17 cellular contexts compared by ENCODE assay signal in genomic region chr15:25173241-25174028, GRCh38.
DNase-seq lines count a peak whose midpoint lies in the region; ATAC-seq and TF ChIP-seq lines count a peak whose summit lies in the region.
"Had no signal": no experiment of that assay in that cellular context is flagged by ENCODE, and none has a peak within 500 bp of the region (broad histone marks: within the 10 kb centered on the region; RNA-seq: fewer than 3 reads in every experiment).

No MANE protein-coding gene starts in this region.

- peak; percentile 1 for DNase-seq in GM03348 (ENCODE audit: low spot score)
- peak; percentile 16 for DNase-seq in H7
- DNase-seq in heart right ventricle, result peak; percentile 1 to 5
- peak in 4 of 5 donors; percentile 1 to 7 (median 4) for DNase-seq in ovary
- no peak for DNase-seq in posterior vena cava (ENCODE audit: low spot score)
- DNase-seq: activated CD4-positive, alpha-beta T cell treated with anti-CD3 and anti-CD28 coated beads for 48 hours; HFFc6; Karpas-422; NCI-H1092; NCI-H2029; stimulated activated CD4-positive, alpha-beta T cell treated with anti-CD3 and anti-CD28 coated beads, Interleukin-1b, Interleukin-23, amount 100 ng/mL, for 48 hours had no signal

- H3K36me3 ChIP-seq in H7 (replicated peaks; ENCODE audit: control insufficient read depth, insufficient read depth, low read length), result no peaks in the 10 kb centered on the region
- no peaks in the 10 kb centered on the region for H3K36me3 ChIP-seq in heart right ventricle
- H3K36me3 ChIP-seq in ovary, result no peaks in the 10 kb centered on the region
- H3K36me3 ChIP-seq: neutrophil had no signal

- no peak for TF ChIP-seq EP300 in ovary (IDR thresholded peaks at IDR 0.05)

- H3K4me3 ChIP-seq in H7 (ENCODE audit: insufficient read depth, low read depth, low read length), result no peak overlapping the region
- no peak overlapping the region for H3K4me3 ChIP-seq in heart right ventricle
- H3K4me3 ChIP-seq in ovary, result no peak overlapping the region

- H3K27me3 ChIP-seq in H7 (ENCODE audit: control insufficient read depth, insufficient read depth, low read length), result no peaks in the 10 kb centered on the region
- H3K27me3 ChIP-seq in heart right ventricle, result no peaks in the 10 kb centered on the region
- no peaks in the 10 kb centered on the region for H3K27me3 ChIP-seq in ovary
- H3K27me3 ChIP-seq: neutrophil had no signal

- TF ChIP-seq CTCF in heart right ventricle (IDR thresholded peaks at IDR 0.05), result no peak
- no peak for TF ChIP-seq CTCF in ovary (IDR thresholded peaks at IDR 0.05)

- no peak for TF ChIP-seq POLR2A in ovary (IDR thresholded peaks at IDR 0.05)
- no peak for TF ChIP-seq POLR2A in GM18505 (IDR thresholded peaks at IDR 0.05; ENCODE audit: borderline replicate concordance, extremely low read depth, insufficient read depth, insufficient read length)

- H3K4me1 ChIP-seq in heart right ventricle (no peaks in the 10 kb centered on the region), ovary (ENCODE audit: insufficient read depth) (no peaks in the 10 kb centered on the region)

- intact Hi-C loops in heart right ventricle (cut with DNase I) (loop anchor here in 1 of 10 donors (10.0 kb wide), 1 partner anchor 1789 kb away; no protein-coding TSS in a partner anchor), ovary (cut with DNase I) (no loop called here), posterior vena cava (cut with DNase I) (loop anchor here in 1 of 2 donors (5.0 kb wide), 1 partner anchor 1366 kb away; no protein-coding TSS in a partner anchor)

- H3K9me3 ChIP-seq in heart right ventricle (peaks cover 0 to 92% (median 26%) of the 10 kb centered on the region in 11 donors), ovary (peaks cover 0 to 3% of the 10 kb centered on the region in 2 donors)

- H3K27ac ChIP-seq in heart right ventricle (no peak overlapping the region), ovary (no peak overlapping the region)
- H3K27ac ChIP-seq: neutrophil, RWPE1 had no signal

- 84 to 88% methylated on average over 13 of the region's 13 CpGs for WGBS in heart right ventricle, 2 donors
- 75 to 87% (median 84%) methylated on average over 12 to 13 of the region's 13 CpGs for WGBS in ovary, 3 donors

- ATAC-seq in heart right ventricle (no peak), HG03565 (IDR thresholded peaks at IDR 0.05; ENCODE audit: unreplicated experiment) (no peak), HG03045 (IDR thresholded peaks at IDR 0.05; ENCODE audit: unreplicated experiment) (no peak), GM18505 (IDR thresholded peaks at IDR 0.05; ENCODE audit: unreplicated experiment) (no peak)
- ATAC-seq: left colon had no signal
